Comparison of ENCODE assay signal across 8 cellular contexts in the genomic region with DNA sequence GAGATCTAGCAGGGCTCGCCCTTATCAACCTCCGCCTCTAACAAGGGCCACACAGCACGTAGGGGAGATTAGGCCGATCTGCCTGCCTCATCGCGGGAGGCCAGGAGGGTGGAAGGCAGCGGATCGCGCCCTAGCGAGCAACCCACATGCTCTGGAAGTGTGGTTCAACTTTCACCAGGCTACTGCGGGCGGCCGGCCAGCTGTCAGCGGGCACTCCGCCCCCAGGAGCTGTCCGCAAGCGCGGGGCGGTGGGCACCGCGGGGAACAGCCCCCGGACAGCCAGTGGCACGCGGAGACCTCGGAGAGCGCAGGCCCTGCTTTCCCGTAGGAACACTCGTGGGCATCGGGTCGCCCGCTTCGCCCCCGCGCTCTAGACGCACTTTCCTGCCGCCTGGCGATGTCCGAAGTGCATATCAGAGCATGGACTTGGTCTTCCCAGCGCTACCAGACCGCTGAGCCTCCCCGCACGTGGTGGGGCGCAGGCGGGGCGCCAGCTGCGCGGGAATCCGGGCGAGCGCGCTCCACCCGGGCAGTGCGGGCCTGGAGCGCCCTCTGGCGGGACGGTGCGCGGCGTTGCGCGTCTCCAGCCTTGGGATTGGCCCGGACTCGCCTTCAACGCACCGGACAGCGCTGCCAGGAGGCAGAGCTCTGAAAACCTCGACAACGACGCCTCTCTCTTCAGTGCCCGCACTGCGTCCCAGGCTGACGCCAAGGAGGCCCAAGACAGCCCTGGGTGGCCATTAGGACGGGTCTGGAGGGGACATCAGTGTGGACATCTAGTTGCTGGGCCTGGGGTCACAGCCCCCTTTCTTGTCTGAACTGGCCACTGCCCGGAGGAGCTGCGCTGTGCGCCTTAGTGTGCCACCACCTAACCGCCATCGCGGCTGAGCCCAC. TPM values are rescaled to one million over a fixed set of nuclear protein-coding genes. Genes with fewer than 3 reads are reported as not detected.
DNase-seq lines count a peak whose midpoint lies in the region; ATAC-seq and TF ChIP-seq lines count a peak whose summit lies in the region.

No MANE protein-coding gene starts in this region.

- 0% methylated on average over 2 of the region's 79 CpGs for WGBS in right lobe of liver (ENCODE audit: insufficient coverage, low coverage, low lambda C conversion rate, missing lambda C conversion rate)

- H3K27me3 ChIP-seq in CD4-positive, alpha-beta memory T cell (ENCODE audit: insufficient read depth, low read length) = peaks cover 10% of the 10 kb centered on the region
- H3K27me3 ChIP-seq in duodenal mucosa (ENCODE audit: control insufficient read depth in 1 of 2, insufficient read depth in 2 of 2, low read length in 2 of 2) (peaks cover 8 to 13% of the 10 kb centered on the region in 2 donors), right lobe of liver (no peaks in the 10 kb centered on the region)

- peaks cover 12 to 23% of the 10 kb centered on the region in 2 donors for H3K27me3 Mint-ChIP-seq in CD4-positive, alpha-beta memory T cell
- peaks cover 23% of the 10 kb centered on the region for H3K27me3 Mint-ChIP-seq in activated CD4-positive, alpha-beta memory T cell treated with anti-CD3 and anti-CD28 coated beads for 36 hours

- no peak for TF ChIP-seq POLR2A in right lobe of liver (IDR thresholded peaks at IDR 0.05)

- no peaks in the 10 kb centered on the region for H3K9me3 ChIP-seq in CD4-positive, alpha-beta memory T cell (ENCODE audit: control insufficient read depth in 1 of 2, low read length in 2 of 2)
- H3K9me3 ChIP-seq in duodenal mucosa (ENCODE audit: control insufficient read depth in 1 of 2, low read length in 2 of 2) (no peaks in the 10 kb centered on the region), right lobe of liver (no peaks in the 10 kb centered on the region)

- H3K4me3 ChIP-seq in CD4-positive, alpha-beta memory T cell (ENCODE audit: low read length in 2 of 2) = peak overlapping the region; percentile 36 to 60
- H3K4me3 ChIP-seq in duodenal mucosa (ENCODE audit: low read depth in 1 of 2, low read length in 2 of 2) = peak overlapping the region; percentile 57 to 69
- peak overlapping the region; percentile 47 to 53 (median 49) for H3K4me3 ChIP-seq in right lobe of liver

- peak; percentile 42 for ATAC-seq in HG02798 (IDR thresholded peaks at IDR 0.05; ENCODE audit: poor library complexity, unreplicated experiment)
- peak; percentile 87 to 92 (median 90) for ATAC-seq in right lobe of liver
- no peak for ATAC-seq in HG02588 (IDR thresholded peaks at IDR 0.05; ENCODE audit: unreplicated experiment)

- H3K9ac ChIP-seq in duodenal mucosa (ENCODE audit: low read depth in 1 of 2, low read length in 2 of 2) = peak overlapping the region in 1 of 2 donors; percentile 57

- DNase-seq in CD4-positive, alpha-beta memory T cell = peak; percentile 58 to 79 (median 73)
- DNase-seq in NCI-H510A treated with DMSO at 0.1 percent for 48 hours (lab: John Stamatoyannopoulos, UW) (peak; percentile 46), right lobe of liver (peak; percentile 84 to 86 (median 86))
- DNase-seq in activated CD4-positive, alpha-beta memory T cell treated with anti-CD3 and anti-CD28 coated beads for 36 hours = peak; percentile 90
- DNase-seq in stimulated activated CD4-positive, alpha-beta T cell treated with anti-CD3 and anti-CD28 coated beads, Interleukin-2, amount 100 ng/mL, for 24 hours = peak; percentile 88 to 90

- no peak overlapping the region for H3K27ac ChIP-seq in CD4-positive, alpha-beta memory T cell (ENCODE audit: low read depth, low read length)
- H3K27ac ChIP-seq in duodenal mucosa (ENCODE audit: low read depth, low read length) (no peak overlapping the region), right lobe of liver (no peak overlapping the region)

- CTCF ChIA-PET in CD4-positive, alpha-beta memory T cell (lab: Charles Lee; ENCODE audit: partially characterized antibody) = interaction anchor here (1.1 to 1.7 kb wide), 5 partner anchors 9 to 513 kb away, joined by 4 to 6 read pairs (median 6); a partner anchor contains a TSS
- CTCF ChIA-PET in activated CD4-positive, alpha-beta memory T cell treated with anti-CD3 and anti-CD28 coated beads for 36 hours (lab: Charles Lee) = interaction anchor here (0.5 to 2.5 kb wide), 27 partner anchors 8 to 719 kb away, joined by 3 to 21 read pairs (median 4); a partner anchor contains a TSS

- H3K4me3 Mint-ChIP-seq in CD4-positive, alpha-beta memory T cell = peak overlapping the region; percentile 67 to 85 (median 75)
- peak overlapping the region; percentile 37 for H3K4me3 Mint-ChIP-seq in activated CD4-positive, alpha-beta memory T cell treated with anti-CD3 and anti-CD28 coated beads for 36 hours

- H3K4me1 Mint-ChIP-seq in CD4-positive, alpha-beta memory T cell = peaks cover 11 to 52% (median 24%) of the 10 kb centered on the region in 4 donors
- H3K4me1 Mint-ChIP-seq in activated CD4-positive, alpha-beta memory T cell treated with anti-CD3 and anti-CD28 coated beads for 36 hours (ENCODE audit: low read depth) = peaks cover 24% of the 10 kb centered on the region

- intact Hi-C loops in CD4-positive, alpha-beta memory T cell (cut with micrococcal nuclease) = loop anchor here (1.0 kb wide), 1 partner anchor 514 kb away; no protein-coding TSS in a partner anchor
- intact Hi-C loops in activated CD4-positive, alpha-beta memory T cell treated with anti-CD3 and anti-CD28 coated beads for 36 hours (cut with micrococcal nuclease) = loop anchor here (2.0 kb wide), 1 partner anchor 512 kb away; no protein-coding TSS in a partner anchor
- intact Hi-C loops in right lobe of liver (cut with DNase I) = no loop called here

- peak overlapping the region in 2 of 7 donors; percentile 81 to 88 for H3K27ac Mint-ChIP-seq in CD4-positive, alpha-beta memory T cell
- no peak overlapping the region for H3K27ac Mint-ChIP-seq in activated CD4-positive, alpha-beta memory T cell treated with anti-CD3 and anti-CD28 coated beads for 36 hours

- H3K9me3 Mint-ChIP-seq in CD4-positive, alpha-beta memory T cell = no peaks in the 10 kb centered on the region
- no peaks in the 10 kb centered on the region for H3K9me3 Mint-ChIP-seq in activated CD4-positive, alpha-beta memory T cell treated with anti-CD3 and anti-CD28 coated beads for 36 hours

- no peaks in the 10 kb centered on the region for H3K36me3 ChIP-seq in CD4-positive, alpha-beta memory T cell (ENCODE audit: insufficient read depth, low read length)
- H3K36me3 ChIP-seq in duodenal mucosa (ENCODE audit: control insufficient read depth in 1 of 2, insufficient read depth in 2 of 2, low read length in 2 of 2) = no peaks in the 10 kb centered on the region
- H3K36me3 ChIP-seq in right lobe of liver = no peaks in the 10 kb centered on the region

- peaks cover 0 to 7% of the 10 kb centered on the region in 2 donors for H3K36me3 Mint-ChIP-seq in CD4-positive, alpha-beta memory T cell
- peaks cover 4% of the 10 kb centered on the region for H3K36me3 Mint-ChIP-seq in activated CD4-positive, alpha-beta memory T cell treated with anti-CD3 and anti-CD28 coated beads for 36 hours

- POLR2A ChIA-PET in CD4-positive, alpha-beta memory T cell (lab: Charles Lee; ENCODE audit: partially characterized antibody) = interaction anchor here (1.2 to 1.7 kb wide), 3 partner anchors 22 to 62 kb away, joined by 3 to 4 read pairs (median 4); a partner anchor contains a TSS
- POLR2A ChIA-PET in activated CD4-positive, alpha-beta memory T cell treated with anti-CD3 and anti-CD28 coated beads for 36 hours (lab: Charles Lee) = interaction anchor here (0.9 kb wide), 1 partner anchor 42 kb away, joined by 4 read pairs; no protein-coding TSS in a partner anchor

- H3K4me1 ChIP-seq in CD4-positive, alpha-beta memory T cell (ENCODE audit: insufficient read depth, low read length) = peaks cover 29% of the 10 kb centered on the region
- H3K4me1 ChIP-seq in duodenal mucosa (ENCODE audit: control insufficient read depth in 1 of 2, insufficient read depth in 2 of 2, low read length in 2 of 2) (peaks cover 6 to 18% of the 10 kb centered on the region in 2 donors), right lobe of liver (peaks cover 0 to 27% (median 3%) of the 10 kb centered on the region in 4 donors)

- peak; percentile 91 to 99 (median 96) for TF ChIP-seq CTCF in right lobe of liver (IDR thresholded peaks at IDR 0.05)

RNA-seq across cellular contexts. Expression of a gene that starts 3.6 kb away (rescaled TPM):
- 10 to 100 TPM; 66.6 to 68.3 TPM for total RNA-seq in CD4-positive, alpha-beta memory T cell
- polyA plus RNA-seq in CD4-positive, alpha-beta memory T cell = 10 to 100 TPM; 87.6 to 94.6 TPM
- 10 to 100 TPM; 41.6 to 45.2 TPM for total RNA-seq in activated CD4-positive, alpha-beta memory T cell treated with anti-CD3 and anti-CD28 coated beads for 36 hours
- total RNA-seq in right lobe of liver = 10 to 100 TPM; 11.2 to 16.6 (median 12.5) TPM

RNA-seq across cellular contexts. Expression of a gene that starts 51.8 kb away (rescaled TPM):
- 10 to 100 TPM; 79.2 to 85.8 TPM for total RNA-seq in CD4-positive, alpha-beta memory T cell
- 1 to 10 TPM; 4.7 to 7.4 TPM for polyA plus RNA-seq in CD4-positive, alpha-beta memory T cell
- total RNA-seq in activated CD4-positive, alpha-beta memory T cell treated with anti-CD3 and anti-CD28 coated beads for 36 hours = 100 to 1,000 TPM; 106 to 112 TPM
- 10 to 100 TPM; 20.6 to 40.5 (median 28.9) TPM for total RNA-seq in right lobe of liver

RNA-seq across cellular contexts. Expression of a gene that starts 51.9 kb away (rescaled TPM):
- total RNA-seq in CD4-positive, alpha-beta memory T cell = 1 to 10 TPM; 4.7 to 5.1 TPM
- polyA plus RNA-seq in CD4-positive, alpha-beta memory T cell = 10 to 100 TPM in 1 of 2 donors, 1 to 10 TPM in 1; 5.3 to 14.2 TPM
- total RNA-seq in activated CD4-positive, alpha-beta memory T cell treated with anti-CD3 and anti-CD28 coated beads for 36 hours = 10 to 100 TPM; 11.8 to 12.3 TPM
- total RNA-seq in right lobe of liver = 1 to 10 TPM; 3.0 to 6.1 (median 4.1) TPM

Comparison
In these comparisons a context has a peak if more than half of its experiments do, and no peak if none do; other contexts are left out.
1. intact Hi-C loops: an anchor here in CD4-positive, alpha-beta memory T cell (1.0 kb wide) and activated CD4-positive, alpha-beta memory T cell treated with anti-CD3 and anti-CD28 coated beads for 36 hours (2.0 kb wide); none called in right lobe of liver.